Comparison of ENCODE assay signal across 1 cellular context in genomic region chr5:142324871-142325676, GRCh38.
A peak's percentile ranks its signal among the peaks of the same experiment; 100 is the strongest.
TF ChIP-seq lines count a peak whose summit lies in the region.

Gene SPRY4, minus strand, starts transcription at chr5:142325021. Its CDS starts 9,913 bp downstream, at chr5:142315108.

TF ChIP-seq in HEK293, 187 proteins besides CTCF, POLR2A, EP300 and RAD21 (continued from another document and continues in another):
- TF ChIP-seq MZF1 (tag by site-specific recombination; IDR thresholded peaks at IDR 0.05; ENCODE audit: borderline replicate concordance), result no peak
- peak; percentile 79 for TF ChIP-seq PATZ1 (tag by site-specific recombination; IDR thresholded peaks at IDR 0.05)
- TF ChIP-seq ZNF843 (tag by site-specific recombination; IDR thresholded peaks at IDR 0.05), result 0 out of 2 replicates have a peak, but pooled peaks have one; percentile 8
- peak; percentile 18; the same call in 1 of the 2 replicates for TF ChIP-seq EGR2 (tag by site-specific recombination; IDR thresholded peaks at IDR 0.05; ENCODE audit: low read depth)
- TF ChIP-seq ZNF24 (tag by site-specific recombination; IDR thresholded peaks at IDR 0.05), result peak; percentile 13; the same call in 1 of the 2 replicates
- TF ChIP-seq ZNF391 (tag by site-specific recombination; IDR thresholded peaks at IDR 0.05; ENCODE audit: borderline replicate concordance, low read depth), result peak; percentile 23; the same call in 1 of the 2 replicates
- peak; percentile 94 for TF ChIP-seq ZNF600 (tag by site-specific recombination; IDR thresholded peaks at IDR 0.05)
- TF ChIP-seq GLIS2 (tag by site-specific recombination; IDR thresholded peaks at IDR 0.05), result peak; percentile 86
- 0 out of 2 replicates have a peak, but pooled peaks have one; percentile 15 for TF ChIP-seq ZNF366 (tag by site-specific recombination; conservative IDR thresholded peaks at IDR 0.05)
- no peak; the same call in 1 of the 2 replicates for TF ChIP-seq OSR2 (tag by site-specific recombination; IDR thresholded peaks at IDR 0.05)
- 0 out of 2 replicates have a peak, but pooled peaks have one; percentile 36 for TF ChIP-seq KLF10 (tag by site-specific recombination; IDR thresholded peaks at IDR 0.05)
- peak; percentile 79; the same call in 1 of the 2 replicates for TF ChIP-seq ZNF777 (tag by site-specific recombination; IDR thresholded peaks at IDR 0.05; ENCODE audit: borderline replicate concordance)
- no peak for TF ChIP-seq ZNF19 (tag by site-specific recombination; IDR thresholded peaks at IDR 0.05; ENCODE audit: low read depth)
- TF ChIP-seq ZBTB11 (tag by site-specific recombination; conservative IDR thresholded peaks at IDR 0.05; ENCODE audit: low read depth), result no peak
- TF ChIP-seq ZNF449 (tag by site-specific recombination; IDR thresholded peaks at IDR 0.05), result no peak
- 0 out of 2 replicates have a peak, but pooled peaks have one; percentile 7 for TF ChIP-seq ZNF121 (tag by site-specific recombination; IDR thresholded peaks at IDR 0.05)
- TF ChIP-seq YY2 (tag by site-specific recombination; IDR thresholded peaks at IDR 0.05), result no peak
- TF ChIP-seq ZIC2 (tag by site-specific recombination; IDR thresholded peaks at IDR 0.05), result 0 out of 2 replicates have a peak, but pooled peaks have one; percentile 17
- 0 out of 2 replicates have a peak, but pooled peaks have one; percentile 10 for TF ChIP-seq ZNF146 (tag by site-specific recombination; IDR thresholded peaks at IDR 0.05)
- TF ChIP-seq ZSCAN5A (tag by site-specific recombination; IDR thresholded peaks at IDR 0.05), result no peak
- TF ChIP-seq TSHZ1 (tag by site-specific recombination; IDR thresholded peaks at IDR 0.05; ENCODE audit: borderline replicate concordance), result 0 out of 2 replicates have a peak, but pooled peaks have one; percentile 19
- peak; percentile 32 for TF ChIP-seq ZBTB8A (tag by site-specific recombination; IDR thresholded peaks at IDR 0.05)
- peak; percentile 40 for TF ChIP-seq ZBTB7A (tag by site-specific recombination; IDR thresholded peaks at IDR 0.05; ENCODE audit: low read depth)
- TF ChIP-seq ZNF639 (tag by site-specific recombination; IDR thresholded peaks at IDR 0.05), result no peak
- TF ChIP-seq HOXC10 (CRISPR knock-in tag; IDR thresholded peaks at IDR 0.05), result no peak
- peak; percentile 13; the same call in 1 of the 2 replicates for TF ChIP-seq GLIS1 (tag by site-specific recombination; IDR thresholded peaks at IDR 0.05)
- peak; percentile 72 for TF ChIP-seq ZNF398 (tag by site-specific recombination; IDR thresholded peaks at IDR 0.05)
- TF ChIP-seq ZNF610 (tag by site-specific recombination; IDR thresholded peaks at IDR 0.05; ENCODE audit: borderline replicate concordance), result no peak; the same call in 1 of the 2 replicates
- 0 out of 2 replicates have a peak, but pooled peaks have one; percentile 18 for TF ChIP-seq ZSCAN18 (tag by site-specific recombination; IDR thresholded peaks at IDR 0.05)
- peak; percentile 71; the same call in 1 of the 2 replicates for TF ChIP-seq ZBTB10 (tag by site-specific recombination; IDR thresholded peaks at IDR 0.05)
- peak; percentile 48; the same call in 1 of the 2 replicates for TF ChIP-seq PBX3 (CRISPR knock-in tag; IDR thresholded peaks at IDR 0.05)
